Comparison of ENCODE assay signal across 22 cellular contexts in the genomic region with DNA sequence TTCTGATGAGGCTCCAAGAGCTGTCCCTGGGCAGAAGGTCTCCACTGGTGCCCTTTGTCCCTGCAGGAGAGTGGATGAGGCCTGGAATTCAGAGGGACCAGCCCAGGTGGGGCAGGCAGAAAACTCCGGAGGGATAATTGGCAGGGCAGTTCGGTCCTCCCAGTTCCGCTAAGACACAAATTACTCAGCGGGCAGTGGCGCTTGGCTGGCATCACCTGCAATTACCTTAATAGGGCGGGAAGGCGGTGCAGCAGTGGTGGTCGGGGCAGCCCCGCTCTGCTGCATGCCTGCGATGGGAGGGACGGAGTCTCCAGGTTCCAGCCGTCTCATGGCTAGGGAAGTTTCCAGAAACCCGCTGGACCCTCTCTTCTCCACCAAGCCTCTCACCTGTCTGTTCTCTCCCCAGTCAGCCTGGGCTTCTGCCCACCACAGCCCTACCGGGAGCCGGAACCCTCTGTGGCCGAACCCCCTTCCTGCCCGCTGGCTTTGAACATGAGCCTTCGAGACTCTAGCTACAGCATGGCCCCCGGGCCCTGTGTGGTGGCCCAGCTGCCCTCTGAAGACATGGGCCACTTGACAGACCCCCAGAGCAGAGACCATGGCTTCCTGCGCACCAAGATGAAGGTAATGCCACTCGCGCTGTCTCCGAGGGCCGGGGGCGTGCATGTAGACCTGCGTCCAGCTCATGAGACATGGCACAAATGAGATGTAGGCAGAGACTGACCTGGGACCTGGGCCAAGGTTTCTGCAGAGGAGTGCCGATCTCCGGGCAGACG. TPM values are rescaled to one million over a fixed set of nuclear protein-coding genes. Genes with fewer than 3 reads are reported as not detected.
A peak's percentile ranks its signal among the peaks of the same experiment; 100 is the strongest.
DNase-seq lines count a peak whose midpoint lies in the region; ATAC-seq and TF ChIP-seq lines count a peak whose summit lies in the region.
"Had no signal": no experiment of that assay in that cellular context is flagged by ENCODE, and none has a peak within 500 bp of the region (broad histone marks: within the 10 kb centered on the region; RNA-seq: fewer than 3 reads in every experiment).

No MANE protein-coding gene starts in this region.

- H3K4me3 ChIP-seq in PC-3 (ENCODE audit: low read length), result no peak overlapping the region; the same call in 1 of the 2 replicates
- H3K4me3 ChIP-seq: BLaER1, HAP-1, right lobe of liver, upper lobe of left lung had no signal

- H3K27ac Mint-ChIP-seq in T-cell, result no peak overlapping the region
- H3K27ac Mint-ChIP-seq in activated T-helper 1 cell treated with anti-CD3 and anti-CD28 coated beads, Interleukin-12 subunit alpha, Interleukin-12 subunit beta, Interleukin-2, Interleukin-4 antibody, amounts not matched to agents 30 ng/mL and 10 ng/mL and 1 ng/mL, durations not matched to agents 14 hours and 24 hours and 36 hours, result no peak overlapping the region
- H3K27ac Mint-ChIP-seq: immature natural killer cell had no signal

- no peaks in the 10 kb centered on the region for H3K9me2 ChIP-seq in PC-3 (replicated peaks; ENCODE audit: low read length)

- peaks cover 50% of the 10 kb centered on the region for H3K4me1 ChIP-seq in PC-3 (ENCODE audit: insufficient read depth, low read length)
- H3K4me1 ChIP-seq: HAP-1, right lobe of liver had no signal

- no peak overlapping the region for H3K4me3 Mint-ChIP-seq in T-cell
- no peak overlapping the region for H3K4me3 Mint-ChIP-seq in activated T-helper 1 cell treated with anti-CD3 and anti-CD28 coated beads, Interleukin-12 subunit alpha, Interleukin-12 subunit beta, Interleukin-2, Interleukin-4 antibody, amounts not matched to agents 30 ng/mL and 10 ng/mL and 1 ng/mL, durations not matched to agents 14 hours and 24 hours and 36 hours
- H3K4me3 Mint-ChIP-seq: IgD-negative memory B cell, immature natural killer cell, nephron had no signal

- H3K36me3 ChIP-seq in PC-3 (ENCODE audit: low read depth, low read length), result peaks cover 10% of the 10 kb centered on the region; the same call in 1 of the 2 replicates
- H3K36me3 ChIP-seq: BLaER1, HAP-1, right lobe of liver, upper lobe of left lung had no signal

- no peaks in the 10 kb centered on the region for H3K9me3 Mint-ChIP-seq in T-cell
- H3K9me3 Mint-ChIP-seq in activated T-helper 1 cell treated with anti-CD3 and anti-CD28 coated beads, Interleukin-12 subunit alpha, Interleukin-12 subunit beta, Interleukin-2, Interleukin-4 antibody, amounts not matched to agents 30 ng/mL and 10 ng/mL and 1 ng/mL, durations not matched to agents 14 hours and 24 hours and 36 hours, result no peaks in the 10 kb centered on the region
- H3K9me3 Mint-ChIP-seq: IgD-negative memory B cell, immature natural killer cell, nephron had no signal

- peaks cover 22% of the 10 kb centered on the region; the same call in 1 of the 2 replicates for H4K20me1 ChIP-seq in PC-3 (ENCODE audit: low read length)
- H4K20me1 ChIP-seq: BLaER1 had no signal

- H3K36me3 Mint-ChIP-seq in T-cell, result no peaks in the 10 kb centered on the region
- H3K36me3 Mint-ChIP-seq in activated T-helper 1 cell treated with anti-CD3 and anti-CD28 coated beads, Interleukin-12 subunit alpha, Interleukin-12 subunit beta, Interleukin-2, Interleukin-4 antibody, amounts not matched to agents 30 ng/mL and 10 ng/mL and 1 ng/mL, durations not matched to agents 14 hours and 24 hours and 36 hours (ENCODE audit: low read depth), result no peaks in the 10 kb centered on the region

- H3K9me3 ChIP-seq in PC-3 (ENCODE audit: low read length), result no peaks in the 10 kb centered on the region
- H3K9me3 ChIP-seq: BLaER1, HAP-1, right lobe of liver, upper lobe of left lung had no signal

- no peaks in the 10 kb centered on the region for H3F3A ChIP-seq in PC-3 (ENCODE audit: low read length, unreplicated experiment)

- H3K27me3 Mint-ChIP-seq in T-cell, result peaks cover 17 to 45% of the 10 kb centered on the region in 2 donors
- H3K27me3 Mint-ChIP-seq in activated T-helper 1 cell treated with anti-CD3 and anti-CD28 coated beads, Interleukin-12 subunit alpha, Interleukin-12 subunit beta, Interleukin-2, Interleukin-4 antibody, amounts not matched to agents 30 ng/mL and 10 ng/mL and 1 ng/mL, durations not matched to agents 14 hours and 24 hours and 36 hours (ENCODE audit: insufficient read depth), result peaks cover 10% of the 10 kb centered on the region

- CTCF ChIA-PET in PC-3 (lab: Charles Lee) (interaction anchor here (3.2 kb wide), 1 partner anchor 14 kb away, joined by 17 read pairs; a partner anchor contains a TSS), T-cell (lab: Charles Lee) (no interaction called here)

- ATAC-seq in PC-3 (no peak), esophagus mucosa (peak; percentile 4), T-cell (replicated peaks in 1 of 4) (no peak), HG03045 (IDR thresholded peaks at IDR 0.05; ENCODE audit: unreplicated experiment) (no peak)

- no peak overlapping the region for H3K27ac ChIP-seq in PC-3 (ENCODE audit: low read length)
- H3K27ac ChIP-seq: BLaER1, right lobe of liver, upper lobe of left lung had no signal

- H3K4me2 ChIP-seq in PC-3 (ENCODE audit: low read length), result peak overlapping the region; percentile 72
- H3K4me2 ChIP-seq: BLaER1 had no signal

- DNase-seq in NCI-H748 (lab: John Stamatoyannopoulos, UW; ENCODE audit: unreplicated experiment) (peak; percentile 52), NCI-H748 treated with DMSO at 0.1 percent for 48 hours (lab: John Stamatoyannopoulos, UW) (no peak), PC-3 (no peak), NCI-H2171 treated with DMSO at 0.1 percent for 48 hours (lab: John Stamatoyannopoulos, UW) (no peak), T-cell (no peak)
- DNase-seq in activated T-helper 1 cell treated with anti-CD3 and anti-CD28 coated beads, Interleukin-12 subunit alpha, Interleukin-12 subunit beta, Interleukin-2, Interleukin-4 antibody, amounts not matched to agents 30 ng/mL and 10 ng/mL and 1 ng/mL, durations not matched to agents 14 hours and 24 hours and 36 hours (ENCODE audit: low spot score), result no peak
- DNase-seq: activated CD4-positive, alpha-beta T cell treated with anti-CD3 and anti-CD28 coated beads, Interleukin-2, amount 50 U/mL, for 48 hours; activated CD4-positive, CD25-positive, alpha-beta regulatory T cell; activated CD8-positive, alpha-beta memory T cell treated with anti-CD3 and anti-CD28 coated beads, Interleukin-2, amount 50 U/mL, for 48 hours; activated effector memory CD4-positive, alpha-beta T cell treated with Interleukin-2 at 50 U/mL for 16 hours; immature natural killer cell; MM.1S; NCI-H187; NCI-H524 had no signal

- H3K4me1 Mint-ChIP-seq in T-cell, result peaks cover 0 to 20% (median 10%) of the 10 kb centered on the region in 3 donors
- H3K4me1 Mint-ChIP-seq in activated T-helper 1 cell treated with anti-CD3 and anti-CD28 coated beads, Interleukin-12 subunit alpha, Interleukin-12 subunit beta, Interleukin-2, Interleukin-4 antibody, amounts not matched to agents 30 ng/mL and 10 ng/mL and 1 ng/mL, durations not matched to agents 14 hours and 24 hours and 36 hours (ENCODE audit: low read depth), result peaks cover 12% of the 10 kb centered on the region

- no peak overlapping the region for H2AFZ ChIP-seq in PC-3 (ENCODE audit: low read length)

- no peaks in the 10 kb centered on the region for H3K27me3 ChIP-seq in PC-3 (ENCODE audit: low read length)
- H3K27me3 ChIP-seq: right lobe of liver, upper lobe of left lung had no signal

- intact Hi-C loops in PC-3 (cut with micrococcal nuclease), result no loop called here
- intact Hi-C loops in activated T-helper 1 cell treated with anti-CD3 and anti-CD28 coated beads, Interleukin-12 subunit alpha, Interleukin-12 subunit beta, Interleukin-2, Interleukin-4 antibody, amounts not matched to agents 30 ng/mL and 10 ng/mL and 1 ng/mL, durations not matched to agents 14 hours and 24 hours and 36 hours (cut with micrococcal nuclease), result no loop called here

- peaks cover 35% of the 10 kb centered on the region for H3K79me2 ChIP-seq in PC-3 (ENCODE audit: low read length)

- no peak for TF ChIP-seq CTCF in PC-3 (conservative IDR thresholded peaks at IDR 0.05; ENCODE audit: low read depth, low read length)

- POLR2A ChIA-PET in PC-3 (lab: Charles Lee; ENCODE audit: unreplicated experiment), result interaction anchor here (0.6 kb wide), 1 partner anchor 147 kb away, joined by 11 read pairs; no protein-coding TSS in a partner anchor
- POLR2A ChIA-PET in T-cell (lab: Charles Lee), result no interaction called here

- no peak overlapping the region for H3K9ac ChIP-seq in PC-3 (ENCODE audit: low read length)
- H3K9ac ChIP-seq: BLaER1 had no signal

- no TSS peak for BruUV-seq in PC-3 (replicated peaks; lab: Mats Ljungman, UMichigan)

RNA-seq across cellular contexts. Expression of a gene that starts 7.0 kb away (rescaled TPM):
- total RNA-seq in PC-3 (2014; rRNA removed) (17.1 and 18.1 TPM in 2 replicates), esophagus mucosa (49.0 TPM), T-cell (under 1 TPM in 2 of 5 donors, not detected in 3; 0.12 to 0.13 TPM)
- 0.10 and 0.36 TPM in 2 replicates for total RNA-seq in activated T-helper 1 cell treated with anti-CD3 and anti-CD28 coated beads, Interleukin-12 subunit alpha, Interleukin-12 subunit beta, Interleukin-2, Interleukin-4 antibody, amounts not matched to agents 30 ng/mL and 10 ng/mL and 1 ng/mL, durations not matched to agents 14 hours and 24 hours and 36 hours
- total RNA-seq: right lobe of liver had no signal

RNA-seq across cellular contexts. Expression of a gene that starts 13.0 kb away (rescaled TPM):
- total RNA-seq in PC-3 (2014; rRNA removed), result 24.2 and 31.4 TPM in 2 replicates
- total RNA-seq in esophagus mucosa, result 18.2 TPM
- 10 to 100 TPM; 17.7 to 31.6 (median 30.1) TPM for total RNA-seq in T-cell
- total RNA-seq in activated T-helper 1 cell treated with anti-CD3 and anti-CD28 coated beads, Interleukin-12 subunit alpha, Interleukin-12 subunit beta, Interleukin-2, Interleukin-4 antibody, amounts not matched to agents 30 ng/mL and 10 ng/mL and 1 ng/mL, durations not matched to agents 14 hours and 24 hours and 36 hours, result 17.4 and 19.2 TPM in 2 replicates

RNA-seq across cellular contexts. Expression of a gene that starts 40.0 kb away (rescaled TPM):
- not detected in 2 replicates for total RNA-seq in PC-3 (2014; rRNA removed)
- 0.12 TPM for total RNA-seq in esophagus mucosa
- total RNA-seq in T-cell, result 1 to 10 TPM in 4 of 5 donors, under 1 TPM in 1; 0.26 to 1.4 (median 1.2) TPM
- 1.6 and 1.9 TPM in 2 replicates for total RNA-seq in activated T-helper 1 cell treated with anti-CD3 and anti-CD28 coated beads, Interleukin-12 subunit alpha, Interleukin-12 subunit beta, Interleukin-2, Interleukin-4 antibody, amounts not matched to agents 30 ng/mL and 10 ng/mL and 1 ng/mL, durations not matched to agents 14 hours and 24 hours and 36 hours

Comparison
In these comparisons a context has a peak if more than half of its experiments do, and no peak if none do; other contexts are left out.
1. RNA of a gene that starts 7.0 kb away (total RNA-seq): 49.0 TPM in esophagus mucosa (single experiment) and 17.1 to 18.1 TPM in PC-3; 0.10 to 0.36 TPM in activated T-helper 1 cell treated with anti-CD3 and anti-CD28 coated beads, Interleukin-12 subunit alpha, Interleukin-12 subunit beta, Interleukin-2, Interleukin-4 antibody, amounts not matched to agents 30 ng/mL and 10 ng/mL and 1 ng/mL, durations not matched to agents 14 hours and 24 hours and 36 hours and 0.12 to 0.13 TPM in T-cell; every median in the first group is over 10 times any median in the second.